11 cellular contexts compared by ENCODE assay signal in genomic region chr6:85405175-85405852, GRCh38. TPM values are rescaled to one million over a fixed set of nuclear protein-coding genes. Genes with fewer than 3 reads are reported as not detected.
DNase-seq lines count a peak whose midpoint lies in the region; ATAC-seq and TF ChIP-seq lines count a peak whose summit lies in the region.
"Had no signal": no experiment of that assay in that cellular context is flagged by ENCODE, and none has a peak within 500 bp of the region (broad histone marks: within the 10 kb centered on the region; RNA-seq: fewer than 3 reads in every experiment).

No MANE protein-coding gene starts in this region.

- H4K5ac ChIP-seq in IMR-90 (ENCODE audit: low read depth, low read length): peak overlapping the region; percentile 85

- H3K4me1 ChIP-seq in right cardiac atrium (ENCODE audit: control insufficient read depth, insufficient read depth, low read length) (no peaks in the 10 kb centered on the region), left ventricle myocardium inferior (peaks cover 24% of the 10 kb centered on the region), IMR-90 (ENCODE audit: control insufficient read depth, insufficient read depth, low read length) (peaks cover 44% of the 10 kb centered on the region), MM.1S (ENCODE audit: low read length) (no peaks in the 10 kb centered on the region)

- H3K27me3 ChIP-seq in right cardiac atrium (ENCODE audit: control insufficient read depth, insufficient read depth) (no peaks in the 10 kb centered on the region), left ventricle myocardium inferior (ENCODE audit: low read depth) (no peaks in the 10 kb centered on the region), IMR-90 (ENCODE audit: control insufficient read depth, insufficient read depth, low read length) (no peaks in the 10 kb centered on the region), MM.1S (replicated peaks; ENCODE audit: insufficient read depth, low read length) (no peaks in the 10 kb centered on the region)

- TF ChIP-seq POLR2A in IMR-90 (IDR thresholded peaks at IDR 0.05; ENCODE audit: low read depth, low read length): no peak

- H3K9ac ChIP-seq in IMR-90 (ENCODE audit: low read depth, low read length) (peak overlapping the region; percentile 47), MM.1S (ENCODE audit: low read length) (no peak overlapping the region)

- peak overlapping the region; percentile 73 for H3K4me2 ChIP-seq in IMR-90 (ENCODE audit: low read depth, low read length)
- no peak overlapping the region for H3K4me2 ChIP-seq in MM.1S (ENCODE audit: low read depth, low read length)

- H3K4ac ChIP-seq in IMR-90 (ENCODE audit: low read depth, low read length): peak overlapping the region; percentile 98

- no peak overlapping the region for H3K27ac Mint-ChIP-seq in mesothelial cell of epicardium

- TF ChIP-seq CTCF in left ventricle myocardium inferior (IDR thresholded peaks at IDR 0.05; ENCODE audit: borderline replicate concordance) (no peak), IMR-90 (conservative IDR thresholded peaks at IDR 0.05; ENCODE audit: low read depth, low read length) (no peak), fibroblast of the aortic adventitia (IDR thresholded peaks at IDR 0.05; ENCODE audit: insufficient read depth, low read length) (no peak), MM.1S (IDR thresholded peaks at IDR 0.05; ENCODE audit: low read length) (no peak), mesothelial cell of epicardium (IDR thresholded peaks at IDR 0.05; ENCODE audit: unreplicated experiment) (no peak)

- intact Hi-C loops in right cardiac atrium (cut with DNase I) (no loop called here), left ventricle myocardium inferior (cut with micrococcal nuclease) (no loop called here), IMR-90 (cut with micrococcal nuclease) (loop anchor here (2.0 kb wide), 1 partner anchor 43 kb away; no protein-coding TSS in a partner anchor)

- WGBS in right cardiac atrium: 46% methylated on average over 3 of the region's 3 CpGs
- no CpG with 5 or more reads among the region's 3 CpGs for WGBS in IMR-90 (ENCODE audit: extremely low coverage in 2 of 2, insufficient read length in 1 of 2), 2 experiments

- no peaks in the 10 kb centered on the region for H3K27me3 Mint-ChIP-seq in mesothelial cell of epicardium (ENCODE audit: low read depth)

- peak overlapping the region; percentile 96 for H2BK5ac ChIP-seq in IMR-90 (ENCODE audit: low read depth, low read length, poor library complexity, severe bottlenecking)

- peaks cover 11 to 29% of the 10 kb centered on the region in 2 experiments; a peak in 3 of 4 replicates for H3K79me1 ChIP-seq in IMR-90 (ENCODE audit: low read depth in 1 of 2, low read length in 2 of 2)

- peaks cover 28% of the 10 kb centered on the region for H3K9me1 ChIP-seq in IMR-90 (ENCODE audit: insufficient read depth, low read length)

- H3K27ac ChIP-seq in right cardiac atrium (ENCODE audit: low read length) (no peak overlapping the region), left ventricle myocardium inferior (replicated peaks) (no peak overlapping the region), IMR-90 (ENCODE audit: insufficient read depth, low read length) (peak overlapping the region; percentile 79), MM.1S (ENCODE audit: low read length) (no peak overlapping the region)

- H3K9me2 ChIP-seq in MM.1S (replicated peaks; ENCODE audit: insufficient read depth, low read length): no peaks in the 10 kb centered on the region

- H3K4me3 ChIP-seq in right cardiac atrium (ENCODE audit: low read length) (no peak overlapping the region), left ventricle myocardium inferior (no peak overlapping the region), IMR-90 (ENCODE audit: insufficient read depth, low read depth, low read length) (no peak overlapping the region), fibroblast of the aortic adventitia (ENCODE audit: low read depth, low read length) (no peak overlapping the region), MM.1S (ENCODE audit: low read length) (no peak overlapping the region)

- no peaks in the 10 kb centered on the region for H3F3A ChIP-seq in MM.1S (ENCODE audit: insufficient read depth, low read length)

- CTCF ChIA-PET in IMR-90 (lab: Yijun Ruan, JAX): interaction anchor here (0.7 to 1.1 kb wide), 5 partner anchors 9 to 78 kb away, joined by 3 to 6 read pairs (median 4); no protein-coding TSS in a partner anchor

- H4K91ac ChIP-seq in IMR-90 (ENCODE audit: insufficient read depth, low read depth, low read length): peak overlapping the region; percentile 89

- TF ChIP-seq RAD21 in IMR-90 (IDR thresholded peaks at IDR 0.05; ENCODE audit: low read length): no peak

- no TSS peak for BruUV-seq in IMR-90 (replicated peaks; lab: Mats Ljungman, UMichigan)

- H3K36me3 ChIP-seq in left ventricle myocardium inferior: no peaks in the 10 kb centered on the region
- no peaks in the 10 kb centered on the region for H3K36me3 ChIP-seq in IMR-90 (ENCODE audit: control insufficient read depth, insufficient read depth, low read length)
- H3K36me3 ChIP-seq in MM.1S (replicated peaks; ENCODE audit: insufficient read depth, low read length): no peaks in the 10 kb centered on the region

- no peaks in the 10 kb centered on the region for H3K79me2 ChIP-seq in MM.1S (ENCODE audit: low read length)

- ATAC-seq in right cardiac atrium: peak; percentile 61 to 64
- ATAC-seq in IMR-90 (ENCODE audit: low read depth): no peak; the same call in 1 of the 2 replicates
- no peak for ATAC-seq in GM18868 (IDR thresholded peaks at IDR 0.05; ENCODE audit: unreplicated experiment)

- H2BK120ac ChIP-seq in IMR-90 (ENCODE audit: low read depth, low read length): peak overlapping the region; percentile 97

- peak overlapping the region; percentile 100 for H2AK5ac ChIP-seq in IMR-90 (ENCODE audit: low read depth, low read length)

- H3K4me3 Mint-ChIP-seq in mesothelial cell of epicardium: no peak overlapping the region
- H3K4me3 Mint-ChIP-seq: brain had no signal

- DNase-seq in right cardiac atrium (no peak), left ventricle myocardium inferior (no peak), IMR-90 (peak; percentile 55), fibroblast of the aortic adventitia (ENCODE audit: low read depth) (peak; percentile 63), MM.1S (no peak), mesothelial cell of epicardium (ENCODE audit: low spot score in 2 of 2, unreplicated experiment in 2 of 2) (no peak), NCI-H2029 treated with DMSO at 0.1 percent for 48 hours (lab: John Stamatoyannopoulos, UW) (no peak)
- DNase-seq: NCI-H1105 treated with DMSO at 0.1 percent for 48 hours had no signal

- POLR2A ChIA-PET in IMR-90 (lab: Charles Lee; ENCODE audit: unreplicated experiment): interaction anchor here (0.7 to 3.4 kb wide), 3 partner anchors 14 to 45 kb away, joined by 3 to 40 read pairs (median 6); partner anchors contain the start of gene NT5E

- H3K36me3 Mint-ChIP-seq in mesothelial cell of epicardium: no peaks in the 10 kb centered on the region
- H3K36me3 Mint-ChIP-seq: brain; CD4-positive, CD25-positive, alpha-beta regulatory T cell had no signal

- peak overlapping the region; percentile 29 for H2AK9ac ChIP-seq in IMR-90 (replicated peaks; ENCODE audit: low read depth, low read length, poor library complexity)

- H4K20me1 ChIP-seq in IMR-90 (ENCODE audit: insufficient read depth, low read length) (no peaks in the 10 kb centered on the region), MM.1S (ENCODE audit: insufficient read depth, low read length) (no peaks in the 10 kb centered on the region)

- H3K18ac ChIP-seq in IMR-90 (ENCODE audit: low read depth, low read length): peak overlapping the region; percentile 93

- H3K56ac ChIP-seq in IMR-90 (ENCODE audit: extremely low read depth, insufficient read depth, low read length): peak overlapping the region; percentile 80

- H3K14ac ChIP-seq in IMR-90 (replicated peaks; ENCODE audit: low read depth, low read length): peak overlapping the region; percentile 94

- H2BK15ac ChIP-seq in IMR-90 (ENCODE audit: low read depth, low read length): peak overlapping the region; percentile 96; the same call in 2 of the 3 replicates

- peak overlapping the region; percentile 94 for H2BK20ac ChIP-seq in IMR-90 (ENCODE audit: low read depth, low read length)

- in situ Hi-C loops in IMR-90 (cut with MboI; ENCODE audit: low sequenced_read_pairs): loop anchor here (5.0 kb wide), 2 partner anchors 42 to 43 kb away; no protein-coding TSS in a partner anchor

- H3K9me3 ChIP-seq in right cardiac atrium (ENCODE audit: control insufficient read depth, low read length) (no peaks in the 10 kb centered on the region), left ventricle myocardium inferior (replicated peaks) (no peaks in the 10 kb centered on the region), IMR-90 (ENCODE audit: control insufficient read depth, insufficient read depth, low read length) (no peaks in the 10 kb centered on the region), MM.1S (replicated peaks; ENCODE audit: insufficient read depth, low read length) (no peaks in the 10 kb centered on the region)

- no peaks in the 10 kb centered on the region for H3K9me3 Mint-ChIP-seq in mesothelial cell of epicardium
- H3K9me3 Mint-ChIP-seq: brain had no signal

- H4K8ac ChIP-seq in IMR-90 (ENCODE audit: low read depth in 2 of 2, low read length in 2 of 2): peak overlapping the region; percentile 85 to 89

- peak overlapping the region; percentile 88 for H3K23ac ChIP-seq in IMR-90 (ENCODE audit: low read depth, low read length)

- peak overlapping the region; percentile 60 for H2AFZ ChIP-seq in IMR-90 (replicated peaks; ENCODE audit: low read length, poor library complexity)
- H2AFZ ChIP-seq in MM.1S (ENCODE audit: low read length): no peak overlapping the region

- no peaks in the 10 kb centered on the region for H3K4me1 Mint-ChIP-seq in mesothelial cell of epicardium
- H3K4me1 Mint-ChIP-seq: brain had no signal

- dilution Hi-C loops in IMR-90 (cut with HindIII; ENCODE audit: low sequenced_read_pairs, unreplicated experiment): no loop called here

TF ChIP-seq in IMR-90, 13 proteins besides CTCF, POLR2A, EP300 and RAD21:
- TF ChIP-seq BHLHE40 (IDR thresholded peaks at IDR 0.05; ENCODE audit: low read depth, low read length) (no peak), MAFK (IDR thresholded peaks at IDR 0.05; ENCODE audit: low read depth, low read length) (0 out of 2 replicates have a peak, but pooled peaks have one; percentile 0)

RNA-seq across cellular contexts. Expression of gene NT5E, which starts 44.6 kb away (rescaled TPM):
- total RNA-seq in right cardiac atrium (10 to 100 TPM in 2 of 4 donors, 1 to 10 TPM in 2; 7.1 to 13.3 (median 9.8) TPM), left ventricle myocardium inferior (4.3 TPM), IMR-90 (2012; rRNA removed) (280 and 281 TPM in 2 replicates), fibroblast of the aortic adventitia (ENCODE audit: low replicate concordance) (67.2 and 418 TPM in 2 replicates), mesothelial cell of epicardium (0.23 to 0.38 TPM (median 0.25 TPM) in 3 replicates)
- polyA plus RNA-seq in right cardiac atrium (3.6 TPM), IMR-90 (2012; rRNA removed) (153 and 178 TPM in 2 replicates)
- 55.3 and 126 TPM in 2 replicates for polyA plus RNA-seq in IMR-90 (2012; cell fraction: cytosol; rRNA removed)
- polyA plus RNA-seq in IMR-90 (2012; cell fraction: nucleus; rRNA removed; ENCODE audit: low replicate concordance): 66.2 and 102 TPM in 2 replicates

Comparison
In these comparisons a context has a peak if more than half of its experiments do, and no peak if none do; other contexts are left out.
1. ATAC-seq: peak in right cardiac atrium (2 of 2); none in IMR-90 (single experiment) and GM18868 (single experiment).
2. DNase-seq: peak in IMR-90 (single experiment) and fibroblast of the aortic adventitia (single experiment); none in right cardiac atrium (0 of 3), left ventricle myocardium inferior (single experiment), MM.1S (single experiment), mesothelial cell of epicardium (0 of 2) and NCI-H2029 treated with DMSO at 0.1 percent for 48 hours (single experiment).